ENCODE assay signal across 29 cellular contexts in genomic region chr11:41047229-41047628, GRCh38.
"Had no signal": no experiment of that assay in that cellular context is flagged by ENCODE, and none has a peak within 500 bp of the region (broad histone marks: within the 10 kb centered on the region; RNA-seq: fewer than 3 reads in every experiment).

No MANE protein-coding gene starts in this region.

- H3K27me3 Mint-ChIP-seq: stimulated activated memory B cell treated with anti-CD40 and anti-IgM and Interleukin-4, amounts not matched to agents 10 μg/mL and 1 μg/mL and 100 μg/mL, for 72 hours; stimulated activated naive B cell treated with anti-CD40 and anti-IgM and Interleukin-4, amounts not matched to agents 10 μg/mL and 1 μg/mL and 100 μg/mL, for 72 hours; stimulated activated naive CD8-positive, alpha-beta T cell treated with anti-CD3 and anti-CD28 coated beads, Interleukin-15, amount 100 ng/mL, for 72 hours; stimulated activated naive CD8-positive, alpha-beta T cell treated with anti-CD3 and anti-CD28 coated beads, Interleukin-15, Interleukin-2, amounts not matched to agents 100 ng/mL and 50 ng/mL, for 24 hours; type B pancreatic cell had no signal

- H3K27ac Mint-ChIP-seq: stimulated activated effector memory CD8-positive, alpha-beta T cell treated with anti-CD3 and anti-CD28 coated beads, Interleukin-12 subunit alpha, Interleukin-12 subunit beta, amount 100 ng/mL, for 72 hours; stimulated activated memory B cell treated with anti-CD40 and anti-IgM and Interleukin-4, amounts not matched to agents 10 μg/mL and 1 μg/mL and 100 μg/mL, for 72 hours; stimulated activated naive B cell treated with anti-CD40 and anti-IgM and Interleukin-4, amounts not matched to agents 10 μg/mL and 1 μg/mL and 100 μg/mL, for 72 hours; stimulated activated naive CD8-positive, alpha-beta T cell treated with anti-CD3 and anti-CD28 coated beads, Interleukin-15, amount 100 ng/mL, for 72 hours; stimulated activated naive CD8-positive, alpha-beta T cell treated with anti-CD3 and anti-CD28 coated beads, Interleukin-15, Interleukin-2, amounts not matched to agents 100 ng/mL and 50 ng/mL, for 24 hours; type B pancreatic cell had no signal

- H3K36me3 Mint-ChIP-seq: stimulated activated effector memory CD8-positive, alpha-beta T cell treated with anti-CD3 and anti-CD28 coated beads, Interleukin-12 subunit alpha, Interleukin-12 subunit beta, amount 100 ng/mL, for 72 hours; stimulated activated memory B cell treated with anti-CD40 and anti-IgM and Interleukin-4, amounts not matched to agents 10 μg/mL and 1 μg/mL and 100 μg/mL, for 72 hours; stimulated activated naive B cell treated with anti-CD40 and anti-IgM and Interleukin-4, amounts not matched to agents 10 μg/mL and 1 μg/mL and 100 μg/mL, for 72 hours; type B pancreatic cell had no signal

- H3K27ac ChIP-seq: stomach, suprapubic skin, testis, thoracic aorta, thyroid gland, tibial artery, tibial nerve, transverse colon, upper lobe of left lung, upper lobe of right lung, uterus, vagina had no signal

- H3K9me3 Mint-ChIP-seq: type B pancreatic cell had no signal

- H3K4me1 ChIP-seq: stomach, suprapubic skin, testis, thyroid gland, tibial artery, tibial nerve, transverse colon, upper lobe of left lung, upper lobe of right lung, uterus, vagina had no signal

- H3K27me3 ChIP-seq: stomach, suprapubic skin, testis, thyroid gland, tibial artery, tibial nerve, transverse colon, upper lobe of left lung, upper lobe of right lung, uterus, vagina had no signal

- H3K4me3 ChIP-seq: stomach, suprapubic skin, testis, thoracic aorta, thyroid gland, tibial artery, tibial nerve, transverse colon, upper lobe of left lung, upper lobe of right lung, uterus, vagina had no signal

- FAIRE-seq: urothelium cell line had no signal

- H3K4me3 Mint-ChIP-seq: stimulated activated effector memory CD8-positive, alpha-beta T cell treated with anti-CD3 and anti-CD28 coated beads, Interleukin-12 subunit alpha, Interleukin-12 subunit beta, amount 100 ng/mL, for 72 hours; stimulated activated memory B cell treated with anti-CD40 and anti-IgM and Interleukin-4, amounts not matched to agents 10 μg/mL and 1 μg/mL and 100 μg/mL, for 72 hours; stimulated activated naive B cell treated with anti-CD40 and anti-IgM and Interleukin-4, amounts not matched to agents 10 μg/mL and 1 μg/mL and 100 μg/mL, for 72 hours; stimulated activated naive CD8-positive, alpha-beta T cell treated with anti-CD3 and anti-CD28 coated beads, Interleukin-15, amount 100 ng/mL, for 72 hours; stimulated activated naive CD8-positive, alpha-beta T cell treated with anti-CD3 and anti-CD28 coated beads, Interleukin-15, Interleukin-2, amounts not matched to agents 100 ng/mL and 50 ng/mL, for 24 hours; type B pancreatic cell had no signal

- H3K4me1 Mint-ChIP-seq: stimulated activated effector memory CD8-positive, alpha-beta T cell treated with anti-CD3 and anti-CD28 coated beads, Interleukin-12 subunit alpha, Interleukin-12 subunit beta, amount 100 ng/mL, for 72 hours; stimulated activated memory B cell treated with anti-CD40 and anti-IgM and Interleukin-4, amounts not matched to agents 10 μg/mL and 1 μg/mL and 100 μg/mL, for 72 hours; stimulated activated naive B cell treated with anti-CD40 and anti-IgM and Interleukin-4, amounts not matched to agents 10 μg/mL and 1 μg/mL and 100 μg/mL, for 72 hours; stimulated activated naive CD8-positive, alpha-beta T cell treated with anti-CD3 and anti-CD28 coated beads, Interleukin-15, amount 100 ng/mL, for 72 hours had no signal

- DNase-seq: stimulated activated CD4-positive, alpha-beta T cell treated with anti-CD3 and anti-CD28 coated beads, Interleukin-2, amount 100 ng/mL, for 48 hours; stimulated activated CD4-positive, alpha-beta T cell treated with anti-CD3 and anti-CD28 coated beads, Interleukin-4, amount 100 ng/mL, for 1 hour; stimulated activated CD4-positive, alpha-beta T cell treated with anti-CD3 and anti-CD28 coated beads, Interleukin-4, amount 100 ng/mL, for 24 hours; stimulated activated CD4-positive, alpha-beta T cell treated with anti-CD3 and anti-CD28 coated beads, Interleukin-4, amount 100 ng/mL, for 4 hours; stimulated activated CD8-positive, alpha-beta memory T cell treated with anti-CD3 and anti-CD28 coated beads, Interleukin-4, amount 100 ng/mL, for 48 hours; stimulated activated naive B cell treated with anti-CD40 and anti-IgM and Interleukin-4, amounts not matched to agents 10 μg/mL and 1 μg/mL and 100 μg/mL, for 72 hours; stimulated activated naive CD4-positive, alpha-beta T cell; stimulated activated naive CD4-positive, alpha-beta T cell treated with Interleukin-2 at 50 U/mL for 16 hours; stimulated activated naive CD8-positive, alpha-beta T cell treated with anti-CD3 and anti-CD28 coated beads, Interleukin-15, amount 100 ng/mL, for 72 hours; stimulated activated naive CD8-positive, alpha-beta T cell treated with anti-CD3 and anti-CD28 coated beads, Interleukin-15, Interleukin-2, amounts not matched to agents 100 U/mL and 50 U/mL, for 24 hours; stomach; substantia nigra; testis; thyroid gland; tibial artery; transverse colon; trophoblast cell; upper lobe of left lung; upper lobe of right lung; uterus had no signal

- ATAC-seq: stimulated activated effector memory CD8-positive, alpha-beta T cell treated with anti-CD3 and anti-CD28 coated beads, Interleukin-12 subunit alpha, Interleukin-12 subunit beta, amount 100 ng/mL, for 72 hours; stimulated activated memory B cell treated with anti-CD40 and anti-IgM and Interleukin-4, amounts not matched to agents 10 μg/mL and 1 μg/mL and 100 μg/mL, for 72 hours; stimulated activated naive B cell treated with anti-CD40 and anti-IgM and Interleukin-4, amounts not matched to agents 10 μg/mL and 1 μg/mL and 100 μg/mL, for 72 hours; stimulated activated naive CD8-positive, alpha-beta T cell treated with anti-CD3 and anti-CD28 coated beads, Interleukin-15, amount 100 ng/mL, for 72 hours; stimulated activated naive CD8-positive, alpha-beta T cell treated with anti-CD3 and anti-CD28 coated beads, Interleukin-15, Interleukin-2, amounts not matched to agents 100 U/mL and 50 U/mL, for 24 hours; upper lobe of right lung had no signal

- H3K36me3 ChIP-seq: stomach, suprapubic skin, thoracic aorta, thyroid gland, tibial artery, tibial nerve, transverse colon, upper lobe of left lung, upper lobe of right lung, uterus, vagina had no signal

- H3K9me3 ChIP-seq: suprapubic skin, testis, thoracic aorta, thyroid gland, tibial artery, tibial nerve, transverse colon, upper lobe of left lung, upper lobe of right lung, uterus, vagina had no signal
